7 cellular contexts compared by ENCODE assay signal in genomic region chr7:123748734-123749536, GRCh38.
DNase-seq lines count a peak whose midpoint lies in the region; ATAC-seq, FAIRE-seq and TF ChIP-seq lines count a peak whose summit lies in the region.

WASL (minus strand) TSS chr7:123749003; CDS start chr7:123748734, 269 bp downstream.

- FAIRE-seq in GM18507 (lab: Jason Lieb, UNC), result peak; percentile 86

- ATAC-seq in HG02943 (IDR thresholded peaks at IDR 0.05; ENCODE audit: low read depth, unreplicated experiment), result peak; percentile 70

- H3K4me3 ChIP-seq in astrocyte of the spinal cord (ENCODE audit: low read depth, low read length), result peak within 1 kb of the TSS; percentile 86

- DNase-seq in GM18507 (ENCODE audit: extremely low spot score, insufficient read length, low read depth), result peak; percentile 73
- DNase-seq in NCI-H187 (lab: John Stamatoyannopoulos, UW), result peak; percentile 84 to 91
- DNase-seq in T1000 (lab: John Stamatoyannopoulos, UW), result peak; percentile 74
- peak; percentile 93 for DNase-seq in astrocyte of the spinal cord (ENCODE audit: low read depth, low spot score)
- peak; percentile 90 to 93 for DNase-seq in hippocampal formation (lab: John Stamatoyannopoulos, UW)
- peak; percentile 98 for DNase-seq in retina

- in situ Hi-C loops in astrocyte of the spinal cord (cut with HindIII; ENCODE audit: low sequenced_read_pairs), result no loop called here

- no peak for TF ChIP-seq CTCF in astrocyte of the spinal cord (IDR thresholded peaks at IDR 0.05; ENCODE audit: low read depth, low read length)

Comparison
In these comparisons a context has a peak if more than half of its experiments do, and no peak if none do; other contexts are left out.
1. Peak in every context shown above with its lines: DNase-seq, ATAC-seq and H3K4me3 ChIP-seq.